In the genomic region with DNA sequence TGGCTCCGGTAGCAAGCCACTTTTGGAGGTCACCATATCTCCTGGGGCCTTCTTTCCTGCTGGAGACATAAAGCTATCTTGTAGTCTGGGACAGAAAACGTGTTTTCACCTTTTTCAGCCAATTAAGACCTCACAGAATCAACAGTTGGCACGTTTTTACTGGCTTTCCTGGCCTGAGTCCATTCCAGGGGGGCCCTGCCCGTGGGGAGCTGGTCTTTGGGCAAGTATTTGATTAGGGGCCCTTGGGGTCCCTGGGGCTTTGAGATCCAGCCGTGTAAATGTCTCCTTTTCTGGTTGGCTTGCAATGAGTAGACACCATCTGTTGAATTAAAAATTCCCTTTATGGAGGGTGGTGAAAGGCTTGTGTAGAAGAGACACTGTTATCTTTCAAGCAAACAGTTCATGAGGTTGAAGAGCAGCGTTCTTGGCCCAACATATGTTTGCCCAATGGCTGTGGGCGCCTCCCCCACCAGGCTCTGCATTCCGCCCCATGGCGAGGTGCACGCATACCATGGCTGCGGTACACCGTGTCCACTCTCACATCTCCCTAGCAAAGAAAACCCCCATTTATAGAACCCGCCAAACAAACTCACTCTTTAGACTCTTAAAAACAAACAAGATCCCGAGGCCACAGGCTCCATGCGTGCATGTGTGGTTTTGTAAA, we compare ENCODE assay signal across 1 cellular context.
A peak's percentile ranks its signal among the peaks of the same experiment; 100 is the strongest.
TF ChIP-seq lines count a peak whose summit lies in the region.

No MANE protein-coding gene starts in this region.

TF ChIP-seq in HepG2, 621 proteins besides CTCF, POLR2A, EP300 and RAD21 (continued from another document and continues in another):
- TF ChIP-seq ZNF282 (IDR thresholded peaks at IDR 0.05; ENCODE audit: partially characterized antibody) = no peak
- peak; percentile 99 for TF ChIP-seq ZNF644 (CRISPR knock-in tag; IDR thresholded peaks at IDR 0.05; ENCODE audit: low read depth)
- peak; percentile 81 for TF ChIP-seq TSC22D2 (CRISPR knock-in tag; IDR thresholded peaks at IDR 0.05; ENCODE audit: borderline replicate concordance)
- TF ChIP-seq KDM4B (CRISPR knock-in tag; IDR thresholded peaks at IDR 0.05) = no peak
- peak; percentile 95 for TF ChIP-seq ZBTB34 (CRISPR knock-in tag; IDR thresholded peaks at IDR 0.05)
- TF ChIP-seq IRX3 (CRISPR knock-in tag; IDR thresholded peaks at IDR 0.05; ENCODE audit: borderline replicate concordance, low read depth) = no peak
- TF ChIP-seq ZNF264 (CRISPR knock-in tag; IDR thresholded peaks at IDR 0.05) = no peak
- TF ChIP-seq DNMT3B (CRISPR knock-in tag; conservative IDR thresholded peaks at IDR 0.05) = no peak
- no peak for TF ChIP-seq FOXM1 (CRISPR knock-in tag; IDR thresholded peaks at IDR 0.05)
- peak; percentile 63; the same call in 1 of the 2 replicates for TF ChIP-seq TFDP2 (CRISPR knock-in tag; IDR thresholded peaks at IDR 0.05)
- TF ChIP-seq YY1 (IDR thresholded peaks at IDR 0.05; ENCODE audit: insufficient read depth, insufficient replicate concordance, low read depth, low read length) = peak; percentile 84
- TF ChIP-seq TP53 (CRISPR knock-in tag; conservative IDR thresholded peaks at IDR 0.05) = no peak; the same call in 1 of the 2 replicates
- peak; percentile 62; the same call in 1 of the 2 replicates for TF ChIP-seq NCOR1 (IDR thresholded peaks at IDR 0.05; ENCODE audit: borderline replicate concordance, low read length)
- TF ChIP-seq SMARCE1 (IDR thresholded peaks at IDR 0.05; ENCODE audit: borderline replicate concordance) = no peak
- TF ChIP-seq, protein P1, sequence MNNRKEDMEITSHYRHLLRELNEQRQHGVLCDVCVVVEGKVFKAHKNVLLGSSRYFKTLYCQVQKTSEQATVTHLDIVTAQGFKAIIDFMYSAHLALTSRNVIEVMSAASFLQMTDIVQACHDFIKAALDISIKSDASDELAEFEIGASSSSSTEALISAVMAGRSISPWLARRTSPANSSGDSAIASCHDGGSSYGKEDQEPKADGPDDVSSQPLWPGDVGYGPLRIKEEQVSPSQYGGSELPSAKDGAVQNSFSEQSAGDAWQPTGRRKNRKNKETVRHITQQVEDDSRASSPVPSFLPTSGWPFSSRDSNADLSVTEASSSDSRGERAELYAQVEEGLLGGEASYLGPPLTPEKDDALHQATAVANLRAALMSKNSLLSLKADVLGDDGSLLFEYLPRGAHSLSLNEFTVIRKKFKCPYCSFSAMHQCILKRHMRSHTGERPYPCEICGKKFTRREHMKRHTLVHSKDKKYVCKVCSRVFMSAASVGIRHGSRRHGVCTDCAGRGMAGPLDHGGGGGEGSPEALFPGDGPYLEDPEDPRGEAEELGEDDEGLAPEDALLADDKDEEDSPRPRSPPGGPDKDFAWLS (CRISPR knock-in tag; IDR thresholded peaks at IDR 0.05; ENCODE audit: borderline replicate concordance) = no peak
- TF ChIP-seq, protein P2, sequence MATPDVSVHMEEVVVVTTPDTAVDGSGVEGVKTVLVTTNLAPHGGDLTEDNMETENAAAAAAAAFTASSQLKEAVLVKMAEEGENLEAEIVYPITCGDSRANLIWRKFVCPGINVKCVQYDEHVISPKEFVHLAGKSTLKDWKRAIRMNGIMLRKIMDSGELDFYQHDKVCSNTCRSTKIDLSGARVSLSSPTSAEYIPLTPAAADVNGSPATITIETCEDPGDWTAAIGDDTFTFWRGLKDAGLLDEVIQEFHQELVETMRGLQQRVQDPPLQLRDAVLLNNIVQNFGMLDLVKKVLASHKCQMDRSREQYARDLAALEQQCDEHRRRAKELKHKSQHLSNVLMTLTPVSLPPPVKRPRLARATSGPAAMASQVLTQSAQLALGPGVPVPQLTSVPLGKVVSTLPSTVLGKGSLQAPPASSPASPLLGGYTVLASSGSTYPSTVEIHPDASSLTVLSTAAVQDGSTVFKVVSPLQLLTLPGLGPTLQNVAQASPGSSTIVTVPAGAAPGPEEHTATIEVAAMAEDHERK (CRISPR knock-in tag; IDR thresholded peaks at IDR 0.05; ENCODE audit: low read depth) = 0 out of 2 replicates have a peak, but pooled peaks have one; percentile 30
- peak; percentile 87 for TF ChIP-seq ZFP36L1 (CRISPR knock-in tag; IDR thresholded peaks at IDR 0.05)
- TF ChIP-seq ZNF335 (CRISPR knock-in tag; IDR thresholded peaks at IDR 0.05) = no peak
- TF ChIP-seq ZNF318 (CRISPR knock-in tag; IDR thresholded peaks at IDR 0.05) = no peak
- TF ChIP-seq, protein P3, sequence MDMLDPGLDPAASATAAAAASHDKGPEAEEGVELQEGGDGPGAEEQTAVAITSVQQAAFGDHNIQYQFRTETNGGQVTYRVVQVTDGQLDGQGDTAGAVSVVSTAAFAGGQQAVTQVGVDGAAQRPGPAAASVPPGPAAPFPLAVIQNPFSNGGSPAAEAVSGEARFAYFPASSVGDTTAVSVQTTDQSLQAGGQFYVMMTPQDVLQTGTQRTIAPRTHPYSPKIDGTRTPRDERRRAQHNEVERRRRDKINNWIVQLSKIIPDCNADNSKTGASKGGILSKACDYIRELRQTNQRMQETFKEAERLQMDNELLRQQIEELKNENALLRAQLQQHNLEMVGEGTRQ (IDR thresholded peaks at IDR 0.05; ENCODE audit: low read depth, low read length) = no peak
- TF ChIP-seq, protein P3 (CRISPR knock-in tag; IDR thresholded peaks at IDR 0.05; ENCODE audit: borderline replicate concordance) = no peak; the same call in 1 of the 2 replicates
- TF ChIP-seq FOXJ3 (CRISPR knock-in tag; IDR thresholded peaks at IDR 0.05; ENCODE audit: borderline replicate concordance) = peak; percentile 72; the same call in 1 of the 2 replicates
- TF ChIP-seq ETV6 (CRISPR knock-in tag; conservative IDR thresholded peaks at IDR 0.05) = no peak
- TF ChIP-seq TIGD3 (CRISPR knock-in tag; IDR thresholded peaks at IDR 0.05; ENCODE audit: borderline replicate concordance) = no peak
- peak; percentile 84; the same call in 1 of the 2 replicates for TF ChIP-seq ZNF567 (CRISPR knock-in tag; IDR thresholded peaks at IDR 0.05; ENCODE audit: borderline replicate concordance)
- TF ChIP-seq SRSF9 (IDR thresholded peaks at IDR 0.05; ENCODE audit: borderline replicate concordance, insufficient read depth, low read depth, low read length, poor library complexity, severe bottlenecking) = no peak
- TF ChIP-seq ZNF552 (CRISPR knock-in tag; IDR thresholded peaks at IDR 0.05; ENCODE audit: borderline replicate concordance) = 0 out of 2 replicates have a peak, but pooled peaks have one; percentile 68
- TF ChIP-seq, protein P4, sequence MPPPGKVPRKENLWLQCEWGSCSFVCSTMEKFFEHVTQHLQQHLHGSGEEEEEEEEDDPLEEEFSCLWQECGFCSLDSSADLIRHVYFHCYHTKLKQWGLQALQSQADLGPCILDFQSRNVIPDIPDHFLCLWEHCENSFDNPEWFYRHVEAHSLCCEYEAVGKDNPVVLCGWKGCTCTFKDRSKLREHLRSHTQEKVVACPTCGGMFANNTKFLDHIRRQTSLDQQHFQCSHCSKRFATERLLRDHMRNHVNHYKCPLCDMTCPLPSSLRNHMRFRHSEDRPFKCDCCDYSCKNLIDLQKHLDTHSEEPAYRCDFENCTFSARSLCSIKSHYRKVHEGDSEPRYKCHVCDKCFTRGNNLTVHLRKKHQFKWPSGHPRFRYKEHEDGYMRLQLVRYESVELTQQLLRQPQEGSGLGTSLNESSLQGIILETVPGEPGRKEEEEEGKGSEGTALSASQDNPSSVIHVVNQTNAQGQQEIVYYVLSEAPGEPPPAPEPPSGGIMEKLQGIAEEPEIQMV (CRISPR knock-in tag; IDR thresholded peaks at IDR 0.05; ENCODE audit: low read depth) = 0 out of 2 replicates have a peak, but pooled peaks have one; percentile 46
- TF ChIP-seq, protein P5, sequence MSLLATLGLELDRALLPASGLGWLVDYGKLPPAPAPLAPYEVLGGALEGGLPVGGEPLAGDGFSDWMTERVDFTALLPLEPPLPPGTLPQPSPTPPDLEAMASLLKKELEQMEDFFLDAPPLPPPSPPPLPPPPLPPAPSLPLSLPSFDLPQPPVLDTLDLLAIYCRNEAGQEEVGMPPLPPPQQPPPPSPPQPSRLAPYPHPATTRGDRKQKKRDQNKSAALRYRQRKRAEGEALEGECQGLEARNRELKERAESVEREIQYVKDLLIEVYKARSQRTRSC (CRISPR knock-in tag; IDR thresholded peaks at IDR 0.05; ENCODE audit: low read depth) = no peak
- TF ChIP-seq NFKB2 (CRISPR knock-in tag; IDR thresholded peaks at IDR 0.05; ENCODE audit: borderline replicate concordance) = peak; percentile 66; the same call in 1 of the 2 replicates
- TF ChIP-seq RFXAP (CRISPR knock-in tag; IDR thresholded peaks at IDR 0.05; ENCODE audit: borderline replicate concordance) = peak; percentile 77; the same call in 1 of the 2 replicates
